Comparison of ENCODE assay signal across 18 cellular contexts in genomic region chr3:28207000-28207733, GRCh38. TPM values are rescaled to one million over a fixed set of nuclear protein-coding genes. Genes with fewer than 3 reads are reported as not detected.
DNase-seq lines count a peak whose midpoint lies in the region; ATAC-seq, FAIRE-seq and TF ChIP-seq lines count a peak whose summit lies in the region.
"Had no signal": no experiment of that assay in that cellular context is flagged by ENCODE, and none has a peak within 500 bp of the region (broad histone marks: within the 10 kb centered on the region; RNA-seq: fewer than 3 reads in every experiment).

No MANE protein-coding gene starts in this region.

- no peak overlapping the region for H2BK15ac ChIP-seq in H1 (ENCODE audit: low read length)

- no peak overlapping the region for H3K56ac ChIP-seq in H1 (replicated peaks; ENCODE audit: insufficient read length, low read depth, low read length)

- peaks cover 41% of the 10 kb centered on the region for H3K4me1 Mint-ChIP-seq in CD8-positive, alpha-beta T cell (ENCODE audit: low read depth)
- peaks cover 25 to 27% of the 10 kb centered on the region in 2 donors for H3K4me1 Mint-ChIP-seq in natural killer cell treated with Interleukin-12 subunit alpha and Interleukin-12 subunit beta and Interleukin-15 and Interleukin-18, amount 100 ng/mL, for 72 hours (ENCODE audit: low read depth in 2 of 2)

- H4K5ac ChIP-seq in H1 (ENCODE audit: insufficient read length, low read depth, low read length): no peak overlapping the region

- H2AFZ ChIP-seq in H1 (ENCODE audit: low read length): no peak overlapping the region

- TF ChIP-seq EP300 in H1 (IDR thresholded peaks at IDR 0.05; ENCODE audit: borderline replicate concordance in 1 of 2, low read depth in 2 of 2, low read length in 2 of 2): no peak

- no peak overlapping the region for H3K4me3 ChIP-seq in CD8-positive, alpha-beta T cell (ENCODE audit: low read depth, low read length)
- H3K4me3 ChIP-seq in H1 (ENCODE audit: extremely low read depth in 1 of 4, insufficient read depth in 2 of 4, low read depth in 3 of 4, low read length in 4 of 4): no peak overlapping the region

- H2AK5ac ChIP-seq in H1 (ENCODE audit: low read depth, low read length): no peak overlapping the region

- no peaks in the 10 kb centered on the region for H3K27me3 Mint-ChIP-seq in CD8-positive, alpha-beta T cell (ENCODE audit: low read depth)
- H3K27me3 Mint-ChIP-seq in natural killer cell treated with Interleukin-12 subunit alpha and Interleukin-12 subunit beta and Interleukin-15 and Interleukin-18, amount 100 ng/mL, for 72 hours: peaks cover 0 to 3% of the 10 kb centered on the region in 2 donors
- H3K27me3 Mint-ChIP-seq: CD4-positive, CD25-positive, alpha-beta regulatory T cell had no signal

- no peak overlapping the region for H2BK5ac ChIP-seq in H1 (ENCODE audit: low read depth, low read length)

- no peak overlapping the region for H3K9ac ChIP-seq in H1 (replicated peaks in 1 of 4; ENCODE audit: extremely low read depth in 1 of 4, low read depth in 3 of 4, low read length in 3 of 4)

- H2BK20ac ChIP-seq in H1 (ENCODE audit: low read length): no peak overlapping the region

- H3K18ac ChIP-seq in H1 (ENCODE audit: extremely low read depth, low read length): no peak overlapping the region

- H3K4me1 ChIP-seq in CD8-positive, alpha-beta T cell (ENCODE audit: insufficient read depth, low read length): peaks cover 20% of the 10 kb centered on the region
- no peaks in the 10 kb centered on the region for H3K4me1 ChIP-seq in H1 (replicated peaks in 1 of 4; ENCODE audit: control insufficient read depth in 3 of 4, insufficient read depth in 4 of 4, low read length in 3 of 4)

- H2BK120ac ChIP-seq in H1 (replicated peaks; ENCODE audit: low read depth, low read length): no peak overlapping the region

- H3K4me2 ChIP-seq in H1 (ENCODE audit: insufficient read depth in 1 of 2, low read depth in 2 of 2, low read length in 2 of 2): no peak overlapping the region

- no peak for ATAC-seq in CD8-positive, alpha-beta T cell
- no peak for ATAC-seq in natural killer cell treated with Interleukin-12 subunit alpha and Interleukin-12 subunit beta and Interleukin-15 and Interleukin-18, amount 100 ng/mL, for 72 hours
- no peak for ATAC-seq in HG02642 (IDR thresholded peaks at IDR 0.05; ENCODE audit: poor library complexity, unreplicated experiment)
- ATAC-seq in HG02759 (IDR thresholded peaks at IDR 0.05; ENCODE audit: unreplicated experiment): no peak

- H3K27ac Mint-ChIP-seq in CD8-positive, alpha-beta T cell: peak overlapping the region; percentile 64
- no peak overlapping the region for H3K27ac Mint-ChIP-seq in natural killer cell treated with Interleukin-12 subunit alpha and Interleukin-12 subunit beta and Interleukin-15 and Interleukin-18, amount 100 ng/mL, for 72 hours

- no peaks in the 10 kb centered on the region for H3K23me2 ChIP-seq in H1 (ENCODE audit: low read depth, low read length)

- intact Hi-C loops in CD8-positive, alpha-beta T cell (cut with DNase I, micrococcal nuclease): loop anchor here in 1 of 2 experiments (5.0 kb wide), 1 partner anchor 35 kb away; no protein-coding TSS in a partner anchor

- no peak overlapping the region for H3K4ac ChIP-seq in H1 (replicated peaks; ENCODE audit: insufficient read length, low read depth, low read length)

- peak; percentile 48 for FAIRE-seq in H1 (lab: Jason Lieb, UNC)

- H3K9me3 ChIP-seq in CD8-positive, alpha-beta T cell (ENCODE audit: low read length): no peaks in the 10 kb centered on the region
- no peaks in the 10 kb centered on the region for H3K9me3 ChIP-seq in H1 (ENCODE audit: insufficient read depth in 2 of 2, low read depth in 1 of 2, low read length in 1 of 2)

- H3K27ac ChIP-seq in CD8-positive, alpha-beta T cell (ENCODE audit: low read depth, low read length): no peak overlapping the region
- H3K27ac ChIP-seq in H1 (ENCODE audit: low read depth, low read length) (no peak overlapping the region), RWPE1 (no peak overlapping the region)

- no peak overlapping the region for H4K91ac ChIP-seq in H1 (replicated peaks; ENCODE audit: insufficient read length, low read length)

- H3K79me1 ChIP-seq in H1 (ENCODE audit: low read depth, low read length): no peaks in the 10 kb centered on the region

- no peaks in the 10 kb centered on the region for H3K9me3 Mint-ChIP-seq in CD8-positive, alpha-beta T cell
- peaks cover 3% of the 10 kb centered on the region for H3K9me3 Mint-ChIP-seq in natural killer cell treated with Interleukin-12 subunit alpha and Interleukin-12 subunit beta and Interleukin-15 and Interleukin-18, amount 100 ng/mL, for 72 hours
- H3K9me3 Mint-ChIP-seq: CD4-positive, CD25-positive, alpha-beta regulatory T cell had no signal

- no peaks in the 10 kb centered on the region for H3K79me2 ChIP-seq in H1 (ENCODE audit: control insufficient read depth in 1 of 2, insufficient read depth in 2 of 2, low read length in 2 of 2)

- no peak overlapping the region for H3K23ac ChIP-seq in H1 (ENCODE audit: insufficient read length)

- peak overlapping the region; percentile 30 for H3K4me3 Mint-ChIP-seq in CD8-positive, alpha-beta T cell
- H3K4me3 Mint-ChIP-seq in natural killer cell treated with Interleukin-12 subunit alpha and Interleukin-12 subunit beta and Interleukin-15 and Interleukin-18, amount 100 ng/mL, for 72 hours: peak overlapping the region; percentile 19
- H3K4me3 Mint-ChIP-seq: CD4-positive, CD25-positive, alpha-beta regulatory T cell had no signal

- no peak overlapping the region for H2BK12ac ChIP-seq in H1 (ENCODE audit: low read depth, low read length)

- no peak overlapping the region for H3K14ac ChIP-seq in H1 (ENCODE audit: insufficient read length)

- 93% methylated on average over 7 of the region's 7 CpGs; no CpG with 5 or more reads in 1 of the 2 experiments for WGBS in H1 (ENCODE audit: extremely low coverage in 1 of 2, insufficient coverage in 1 of 2, insufficient read length in 1 of 2, insufficient replicate concordance in 2 of 2, low coverage in 1 of 2, low lambda C conversion rate in 2 of 2, missing lambda C conversion rate in 1 of 2), 2 experiments

- no peak for TF ChIP-seq POLR2A in H1 (IDR thresholded peaks at IDR 0.05; ENCODE audit: control extremely low read depth in 1 of 2, low read depth in 2 of 2, low read length in 2 of 2)

- no peaks in the 10 kb centered on the region for H3K36me3 Mint-ChIP-seq in CD8-positive, alpha-beta T cell
- peaks cover 11% of the 10 kb centered on the region for H3K36me3 Mint-ChIP-seq in natural killer cell treated with Interleukin-12 subunit alpha and Interleukin-12 subunit beta and Interleukin-15 and Interleukin-18, amount 100 ng/mL, for 72 hours
- H3K36me3 Mint-ChIP-seq: CD4-positive, CD25-positive, alpha-beta regulatory T cell had no signal

- H4K8ac ChIP-seq in H1 (ENCODE audit: extremely low read depth, insufficient read depth, low read length): no peak overlapping the region

- H3K36me3 ChIP-seq in CD8-positive, alpha-beta T cell (ENCODE audit: insufficient read depth, low read length): no peaks in the 10 kb centered on the region
- no peaks in the 10 kb centered on the region for H3K36me3 ChIP-seq in H1 (ENCODE audit: control insufficient read depth in 2 of 4, insufficient read depth in 4 of 4, low read length in 3 of 4)

- no peak for TF ChIP-seq RAD21 in H1 (IDR thresholded peaks at IDR 0.05 in 1 of 2, conservative IDR thresholded peaks at IDR 0.05 in 1 of 2; ENCODE audit: low read depth in 2 of 2, low read length in 2 of 2)

- TF ChIP-seq CTCF in CD8-positive, alpha-beta T cell (IDR thresholded peaks at IDR 0.05): no peak
- TF ChIP-seq CTCF in H1 (IDR thresholded peaks at IDR 0.05; ENCODE audit: control extremely low read depth in 1 of 3, insufficient read depth in 1 of 3, low read depth in 1 of 3, low read length in 3 of 3) (no peak), RWPE1 (conservative IDR thresholded peaks at IDR 0.05; ENCODE audit: low read depth) (no peak)

- POLR2A ChIA-PET in CD8-positive, alpha-beta T cell (lab: Charles Lee): interaction anchor here (0.6 to 1.5 kb wide), 3 partner anchors 479 to 495 kb away, joined by 3 to 4 read pairs (median 3); no protein-coding TSS in a partner anchor
- POLR2A ChIA-PET in H1 (lab: Charles Lee; ENCODE audit: partially characterized antibody): no interaction called here
- POLR2A ChIA-PET in RWPE1 (lab: Yijun Ruan, JAX; ENCODE audit: low non-redundant PET): no interaction called here

- no peaks in the 10 kb centered on the region for H3K27me3 ChIP-seq in CD8-positive, alpha-beta T cell (ENCODE audit: insufficient read depth, low read length)
- no peaks in the 10 kb centered on the region for H3K27me3 ChIP-seq in H1 (replicated peaks in 1 of 4; ENCODE audit: control insufficient read depth in 3 of 4, extremely low read depth in 1 of 4, insufficient read depth in 3 of 4, low read length in 3 of 4)

- H4K20me1 ChIP-seq in H1 (replicated peaks in 1 of 2; ENCODE audit: control insufficient read depth in 1 of 2, insufficient read depth in 2 of 2, low read length in 2 of 2): no peaks in the 10 kb centered on the region

- DNase-seq in CD8-positive, alpha-beta T cell: no peak
- peak; percentile 17 for DNase-seq in HuH-7 (ENCODE audit: low spot score)
- no peak for DNase-seq in H1 (ENCODE audit: low read depth in 1 of 2, low spot score in 2 of 2)
- DNase-seq in natural killer cell treated with Interleukin-12 subunit alpha and Interleukin-12 subunit beta and Interleukin-15 and Interleukin-18, amount 100 ng/mL, for 72 hours (ENCODE audit: low spot score): no peak
- DNase-seq in superior temporal gyrus (ENCODE audit: extremely low spot score): no peak
- DNase-seq in RWPE1 (ENCODE audit: low spot score): no peak
- DNase-seq: Calu3; CD4-positive, CD25-positive, alpha-beta regulatory T cell; DMS53; Kasumi-1; NCI-H1105; NCI-H1694 treated with DMSO at 0.1 percent for 48 hours; NCI-H226; NCI-H526 treated with DMSO at 0.1 percent for 48 hours; NK-92 treated with Interleukin-12 subunit alpha and Interleukin-12 subunit beta, amount 100 ng/mL, for 24 hours; SW 1271 had no signal

- CTCF ChIA-PET in CD8-positive, alpha-beta T cell (lab: Charles Lee): no interaction called here
- CTCF ChIA-PET in H1 (lab: Charles Lee; ENCODE audit: partially characterized antibody) (interaction anchor here (1.0 to 1.1 kb wide), 2 partner anchors 110 to 117 kb away, joined by 3 to 4 read pairs; no protein-coding TSS in a partner anchor), RWPE1 (lab: Yijun Ruan, JAX) (no interaction called here)

RNA-seq across cellular contexts. Expression of gene CMC1, which starts 34.3 kb away (rescaled TPM):
- total RNA-seq in CD8-positive, alpha-beta T cell: 10 to 100 TPM; 28.0 to 31.0 TPM
- 17.8 and 19.4 TPM in 2 replicates for total RNA-seq in H1 (2021; fragmentation: NEBNext Ultra II Directional; extraction: Animal tissue kit (Norgen Biotek cat#: 25700))
- 11.4 and 13.7 TPM in 2 replicates for polyA plus RNA-seq in H1 (2011; rRNA removed)
- polyA plus RNA-seq in H1 (2011; cell fraction: cytosol; rRNA removed): 16.7 TPM
- 8.3 TPM for polyA plus RNA-seq in H1 (2011; cell fraction: nucleus; rRNA removed)
- polyA plus RNA-seq in H1 (2012, experiment 1 of 2): 19.3 to 34.2 TPM (median 20.6 TPM) in 4 replicates
- polyA plus RNA-seq in H1 (2012, experiment 2 of 2): 39.3 TPM
- polyA plus RNA-seq in H1 (2013, experiment 1 of 2): 96.1 TPM
- 86.9 TPM for polyA plus RNA-seq in H1 (2013, experiment 2 of 2)
- 2.2 and 3.7 TPM in 2 replicates for polyA minus RNA-seq in H1 (2011; rRNA and poly(A)+ RNA removed)
- 7.6 TPM for polyA minus RNA-seq in H1 (2011; cell fraction: cytosol; rRNA and poly(A)+ RNA removed)
- polyA minus RNA-seq in H1 (2011; cell fraction: nucleus; rRNA and poly(A)+ RNA removed): 36.1 TPM
- total RNA-seq in natural killer cell treated with Interleukin-12 subunit alpha and Interleukin-12 subunit beta and Interleukin-15 and Interleukin-18, amount 100 ng/mL, for 72 hours: 10 to 100 TPM; 20.5 to 56.8 TPM
